In the genomic region with DNA sequence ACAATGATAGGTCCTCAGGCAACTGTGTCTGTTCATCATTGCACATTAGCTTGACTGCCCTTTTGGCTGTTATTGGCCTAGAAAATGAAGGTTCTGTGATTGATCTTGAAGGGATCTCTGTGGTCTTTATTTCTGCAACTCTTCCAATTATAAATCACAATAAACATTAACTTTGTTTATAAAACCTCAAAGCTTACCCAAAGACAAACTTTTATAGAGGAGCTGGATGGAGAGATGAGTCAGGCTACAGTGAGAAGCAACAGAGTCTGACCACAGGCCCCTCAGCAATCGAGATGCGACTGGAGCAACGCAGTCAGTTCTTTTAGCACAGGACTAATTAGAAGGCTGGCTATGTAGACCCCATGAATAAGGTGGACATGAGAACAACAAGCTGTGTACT, we compare ENCODE assay signal across 1 cellular context.
TF ChIP-seq lines count a peak whose summit lies in the region.

No MANE protein-coding gene starts in this region.

TF ChIP-seq in GM12878, 131 proteins besides CTCF, POLR2A, EP300 and RAD21:
- TF ChIP-seq ZNF622 (IDR thresholded peaks at IDR 0.05) = no peak
- no peak for TF ChIP-seq CBFB (IDR thresholded peaks at IDR 0.05; ENCODE audit: low read depth)
- no peak for TF ChIP-seq CREB1 (IDR thresholded peaks at IDR 0.05; ENCODE audit: low read depth)
- TF ChIP-seq POLR2AphosphoS2 (IDR thresholded peaks at IDR 0.05; ENCODE audit: low read depth, low read length) = no peak
- TF ChIP-seq, protein P1, sequence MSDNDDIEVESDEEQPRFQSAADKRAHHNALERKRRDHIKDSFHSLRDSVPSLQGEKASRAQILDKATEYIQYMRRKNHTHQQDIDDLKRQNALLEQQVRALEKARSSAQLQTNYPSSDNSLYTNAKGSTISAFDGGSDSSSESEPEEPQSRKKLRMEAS (IDR thresholded peaks at IDR 0.05; ENCODE audit: low read depth, low read length) = no peak
- no peak for TF ChIP-seq SMAD1 (IDR thresholded peaks at IDR 0.05; ENCODE audit: low read depth, partially characterized antibody)
- TF ChIP-seq, protein P2, sequence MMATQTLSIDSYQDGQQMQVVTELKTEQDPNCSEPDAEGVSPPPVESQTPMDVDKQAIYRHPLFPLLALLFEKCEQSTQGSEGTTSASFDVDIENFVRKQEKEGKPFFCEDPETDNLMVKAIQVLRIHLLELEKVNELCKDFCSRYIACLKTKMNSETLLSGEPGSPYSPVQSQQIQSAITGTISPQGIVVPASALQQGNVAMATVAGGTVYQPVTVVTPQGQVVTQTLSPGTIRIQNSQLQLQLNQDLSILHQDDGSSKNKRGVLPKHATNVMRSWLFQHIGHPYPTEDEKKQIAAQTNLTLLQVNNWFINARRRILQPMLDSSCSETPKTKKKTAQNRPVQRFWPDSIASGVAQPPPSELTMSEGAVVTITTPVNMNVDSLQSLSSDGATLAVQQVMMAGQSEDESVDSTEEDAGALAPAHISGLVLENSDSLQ (IDR thresholded peaks at IDR 0.05) = no peak
- no peak for TF ChIP-seq SMARCA5 (IDR thresholded peaks at IDR 0.05)
- no peak for TF ChIP-seq SREBF1 (IDR thresholded peaks at IDR 0.05; ENCODE audit: low read length)
- TF ChIP-seq, protein P3, sequence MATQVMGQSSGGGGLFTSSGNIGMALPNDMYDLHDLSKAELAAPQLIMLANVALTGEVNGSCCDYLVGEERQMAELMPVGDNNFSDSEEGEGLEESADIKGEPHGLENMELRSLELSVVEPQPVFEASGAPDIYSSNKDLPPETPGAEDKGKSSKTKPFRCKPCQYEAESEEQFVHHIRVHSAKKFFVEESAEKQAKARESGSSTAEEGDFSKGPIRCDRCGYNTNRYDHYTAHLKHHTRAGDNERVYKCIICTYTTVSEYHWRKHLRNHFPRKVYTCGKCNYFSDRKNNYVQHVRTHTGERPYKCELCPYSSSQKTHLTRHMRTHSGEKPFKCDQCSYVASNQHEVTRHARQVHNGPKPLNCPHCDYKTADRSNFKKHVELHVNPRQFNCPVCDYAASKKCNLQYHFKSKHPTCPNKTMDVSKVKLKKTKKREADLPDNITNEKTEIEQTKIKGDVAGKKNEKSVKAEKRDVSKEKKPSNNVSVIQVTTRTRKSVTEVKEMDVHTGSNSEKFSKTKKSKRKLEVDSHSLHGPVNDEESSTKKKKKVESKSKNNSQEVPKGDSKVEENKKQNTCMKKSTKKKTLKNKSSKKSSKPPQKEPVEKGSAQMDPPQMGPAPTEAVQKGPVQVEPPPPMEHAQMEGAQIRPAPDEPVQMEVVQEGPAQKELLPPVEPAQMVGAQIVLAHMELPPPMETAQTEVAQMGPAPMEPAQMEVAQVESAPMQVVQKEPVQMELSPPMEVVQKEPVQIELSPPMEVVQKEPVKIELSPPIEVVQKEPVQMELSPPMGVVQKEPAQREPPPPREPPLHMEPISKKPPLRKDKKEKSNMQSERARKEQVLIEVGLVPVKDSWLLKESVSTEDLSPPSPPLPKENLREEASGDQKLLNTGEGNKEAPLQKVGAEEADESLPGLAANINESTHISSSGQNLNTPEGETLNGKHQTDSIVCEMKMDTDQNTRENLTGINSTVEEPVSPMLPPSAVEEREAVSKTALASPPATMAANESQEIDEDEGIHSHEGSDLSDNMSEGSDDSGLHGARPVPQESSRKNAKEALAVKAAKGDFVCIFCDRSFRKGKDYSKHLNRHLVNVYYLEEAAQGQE (IDR thresholded peaks at IDR 0.05; ENCODE audit: low read depth, low read length) = no peak
- TF ChIP-seq SIN3A (IDR thresholded peaks at IDR 0.05; ENCODE audit: low read depth, low read length) = no peak
- TF ChIP-seq, protein P4, sequence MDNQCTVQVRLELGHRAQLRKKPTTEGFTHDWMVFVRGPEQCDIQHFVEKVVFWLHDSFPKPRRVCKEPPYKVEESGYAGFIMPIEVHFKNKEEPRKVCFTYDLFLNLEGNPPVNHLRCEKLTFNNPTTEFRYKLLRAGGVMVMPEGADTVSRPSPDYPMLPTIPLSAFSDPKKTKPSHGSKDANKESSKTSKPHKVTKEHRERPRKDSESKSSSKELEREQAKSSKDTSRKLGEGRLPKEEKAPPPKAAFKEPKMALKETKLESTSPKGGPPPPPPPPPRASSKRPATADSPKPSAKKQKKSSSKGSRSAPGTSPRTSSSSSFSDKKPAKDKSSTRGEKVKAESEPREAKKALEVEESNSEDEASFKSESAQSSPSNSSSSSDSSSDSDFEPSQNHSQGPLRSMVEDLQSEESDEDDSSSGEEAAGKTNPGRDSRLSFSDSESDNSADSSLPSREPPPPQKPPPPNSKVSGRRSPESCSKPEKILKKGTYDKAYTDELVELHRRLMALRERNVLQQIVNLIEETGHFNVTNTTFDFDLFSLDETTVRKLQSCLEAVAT (IDR thresholded peaks at IDR 0.05) = no peak
- TF ChIP-seq GABPA (IDR thresholded peaks at IDR 0.05; ENCODE audit: low read depth) = no peak
- TF ChIP-seq, protein P5, sequence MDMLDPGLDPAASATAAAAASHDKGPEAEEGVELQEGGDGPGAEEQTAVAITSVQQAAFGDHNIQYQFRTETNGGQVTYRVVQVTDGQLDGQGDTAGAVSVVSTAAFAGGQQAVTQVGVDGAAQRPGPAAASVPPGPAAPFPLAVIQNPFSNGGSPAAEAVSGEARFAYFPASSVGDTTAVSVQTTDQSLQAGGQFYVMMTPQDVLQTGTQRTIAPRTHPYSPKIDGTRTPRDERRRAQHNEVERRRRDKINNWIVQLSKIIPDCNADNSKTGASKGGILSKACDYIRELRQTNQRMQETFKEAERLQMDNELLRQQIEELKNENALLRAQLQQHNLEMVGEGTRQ (IDR thresholded peaks at IDR 0.05; ENCODE audit: borderline replicate concordance, low read depth, low read length) = no peak
